8 cellular contexts compared by ENCODE assay signal in genomic region chr19:49512970-49513745, GRCh38. TPM values are rescaled to one million over a fixed set of nuclear protein-coding genes. Genes with fewer than 3 reads are reported as not detected.
DNase-seq lines count a peak whose midpoint lies in the region; ATAC-seq and TF ChIP-seq lines count a peak whose summit lies in the region.

No MANE protein-coding gene starts in this region.

- no peaks in the 10 kb centered on the region for H3K27me3 ChIP-seq in HUES64 (ENCODE audit: insufficient read depth, low read length)
- H3K27me3 ChIP-seq in WERI-Rb-1 (ENCODE audit: insufficient read depth, low read depth, severe bottlenecking): no peaks in the 10 kb centered on the region

- H3K4me3 Mint-ChIP-seq in CD14-positive monocyte: peak overlapping the region; percentile 96 to 98
- H3K4me3 Mint-ChIP-seq in natural killer cell treated with Interleukin-12 subunit alpha and Interleukin-12 subunit beta and Interleukin-15 and Interleukin-18, amount 100 ng/mL, for 72 hours: peak overlapping the region; percentile 82

- H3K36me3 ChIP-seq in HUES64 (ENCODE audit: insufficient read depth, low read length) (peaks cover 6% of the 10 kb centered on the region; the same call in 1 of the 2 replicates), WERI-Rb-1 (no peaks in the 10 kb centered on the region)

- WGBS in HUES64: 1% methylated on average over 50 of the region's 50 CpGs

- H3K9me3 ChIP-seq in HUES64 (ENCODE audit: insufficient read depth, low read depth, low read length) (no peaks in the 10 kb centered on the region), WERI-Rb-1 (ENCODE audit: severe bottlenecking) (no peaks in the 10 kb centered on the region)

- peaks cover 0 to 2% (median 0%) of the 10 kb centered on the region in 7 donors for H3K9me3 Mint-ChIP-seq in CD14-positive monocyte
- no peaks in the 10 kb centered on the region for H3K9me3 Mint-ChIP-seq in natural killer cell treated with Interleukin-12 subunit alpha and Interleukin-12 subunit beta and Interleukin-15 and Interleukin-18, amount 100 ng/mL, for 72 hours

- H3K4me3 ChIP-seq in HUES64 (ENCODE audit: low read length) (peak overlapping the region; percentile 88), WERI-Rb-1 (ENCODE audit: low read depth, low read length) (peak overlapping the region; percentile 82)

- peaks cover 4 to 8% (median 6%) of the 10 kb centered on the region in 3 donors for H3K27me3 Mint-ChIP-seq in CD14-positive monocyte (ENCODE audit: low read depth in 3 of 3)
- H3K27me3 Mint-ChIP-seq in natural killer cell treated with Interleukin-12 subunit alpha and Interleukin-12 subunit beta and Interleukin-15 and Interleukin-18, amount 100 ng/mL, for 72 hours: peaks cover 0 to 4% of the 10 kb centered on the region in 2 donors

- peaks cover 74% of the 10 kb centered on the region for H3K4me1 Mint-ChIP-seq in CD14-positive monocyte
- peaks cover 20 to 24% of the 10 kb centered on the region in 2 donors for H3K4me1 Mint-ChIP-seq in natural killer cell treated with Interleukin-12 subunit alpha and Interleukin-12 subunit beta and Interleukin-15 and Interleukin-18, amount 100 ng/mL, for 72 hours (ENCODE audit: low read depth in 2 of 2)

- no peak for DNase-seq in CD14-positive monocyte (ENCODE audit: low spot score)
- DNase-seq in WERI-Rb-1: peak; percentile 51
- DNase-seq in natural killer cell treated with Interleukin-12 subunit alpha and Interleukin-12 subunit beta and Interleukin-15 and Interleukin-18, amount 100 ng/mL, for 72 hours (ENCODE audit: low spot score): no peak
- DNase-seq in mucosa of gallbladder (ENCODE audit: low spot score): no peak
- DNase-seq in Ammon's horn (ENCODE audit: low spot score): no peak

- H3K9ac ChIP-seq in HUES64 (ENCODE audit: low read depth, low read length): peak overlapping the region; percentile 80

- peaks cover 16 to 29% of the 10 kb centered on the region in 2 donors for H3K36me3 Mint-ChIP-seq in CD14-positive monocyte
- H3K36me3 Mint-ChIP-seq in natural killer cell treated with Interleukin-12 subunit alpha and Interleukin-12 subunit beta and Interleukin-15 and Interleukin-18, amount 100 ng/mL, for 72 hours: no peaks in the 10 kb centered on the region

- H3K4me1 ChIP-seq in HUES64 (ENCODE audit: insufficient read depth, low read length): no peaks in the 10 kb centered on the region

- intact Hi-C loops in CD14-positive monocyte (cut with micrococcal nuclease): loop anchor here in 1 of 2 donors (2.0 kb wide), 1 partner anchor 14 kb away; no protein-coding TSS in a partner anchor

- TF ChIP-seq CTCF in CD14-positive monocyte (IDR thresholded peaks at IDR 0.05) (no peak), WERI-Rb-1 (IDR thresholded peaks at IDR 0.05; ENCODE audit: low read depth, low read length) (no peak)

- H3K27ac ChIP-seq in HUES64 (ENCODE audit: low read depth, low read length): peak overlapping the region; percentile 74; the same call in 1 of the 2 replicates
- H3K27ac ChIP-seq in WERI-Rb-1: peak overlapping the region; percentile 85

- peak overlapping the region; percentile 70 to 96 (median 95) for H3K27ac Mint-ChIP-seq in CD14-positive monocyte
- peak overlapping the region in 1 of 2 donors; percentile 56 for H3K27ac Mint-ChIP-seq in natural killer cell treated with Interleukin-12 subunit alpha and Interleukin-12 subunit beta and Interleukin-15 and Interleukin-18, amount 100 ng/mL, for 72 hours

- peak; percentile 53 for ATAC-seq in esophagus mucosa
- peak; percentile 58 to 65 for ATAC-seq in natural killer cell treated with Interleukin-12 subunit alpha and Interleukin-12 subunit beta and Interleukin-15 and Interleukin-18, amount 100 ng/mL, for 72 hours
- no peak for ATAC-seq in GM18520 (IDR thresholded peaks at IDR 0.05; ENCODE audit: unreplicated experiment)

RNA-seq across cellular contexts. Expression of gene FCGRT, which starts 0.7 kb away (rescaled TPM):
- 100 to 1,000 TPM; 720 to 930 TPM for polyA plus RNA-seq in CD14-positive monocyte
- polyA plus RNA-seq in HUES64 (2013, experiment 1 of 2): 14.3 TPM
- polyA plus RNA-seq in HUES64 (2013, experiment 2 of 2): 24.0 TPM
- 30.4 TPM for total RNA-seq in esophagus mucosa
- 1 to 10 TPM; 1.6 to 3.0 TPM for total RNA-seq in natural killer cell treated with Interleukin-12 subunit alpha and Interleukin-12 subunit beta and Interleukin-15 and Interleukin-18, amount 100 ng/mL, for 72 hours
- 320 TPM for total RNA-seq in mucosa of gallbladder

RNA-seq across cellular contexts. Expression of gene RCN3, which starts 14.6 kb away (rescaled TPM):
- polyA plus RNA-seq in CD14-positive monocyte: not detected
- polyA plus RNA-seq in HUES64 (2013, experiment 1 of 2): 3.3 TPM
- 3.6 TPM for polyA plus RNA-seq in HUES64 (2013, experiment 2 of 2)
- total RNA-seq in esophagus mucosa (1.8 TPM), mucosa of gallbladder (42.8 TPM)
- 1 to 10 TPM; 1.6 to 2.0 TPM for total RNA-seq in natural killer cell treated with Interleukin-12 subunit alpha and Interleukin-12 subunit beta and Interleukin-15 and Interleukin-18, amount 100 ng/mL, for 72 hours

RNA-seq across cellular contexts. Expression of gene RPS11, which starts 16.9 kb away (rescaled TPM):
- polyA plus RNA-seq in CD14-positive monocyte: 1,000 to 10,000 TPM; 1,103 to 1,481 TPM
- polyA plus RNA-seq in HUES64 (2013, experiment 1 of 2): 2,364 TPM
- 2,511 TPM for polyA plus RNA-seq in HUES64 (2013, experiment 2 of 2)
- total RNA-seq in esophagus mucosa: 1,446 TPM
- total RNA-seq in natural killer cell treated with Interleukin-12 subunit alpha and Interleukin-12 subunit beta and Interleukin-15 and Interleukin-18, amount 100 ng/mL, for 72 hours: 1,000 to 10,000 TPM; 1,165 to 1,334 TPM
- 1,395 TPM for total RNA-seq in mucosa of gallbladder

RNA-seq across cellular contexts. Expression of gene RPL13A, which starts 25.8 kb away (rescaled TPM):
- 100 to 1,000 TPM; 655 to 663 TPM for polyA plus RNA-seq in CD14-positive monocyte
- polyA plus RNA-seq in HUES64 (2013, experiment 1 of 2): 2,534 TPM
- 2,729 TPM for polyA plus RNA-seq in HUES64 (2013, experiment 2 of 2)
- total RNA-seq in esophagus mucosa: 2,820 TPM
- 1,000 to 10,000 TPM; 1,861 to 2,042 TPM for total RNA-seq in natural killer cell treated with Interleukin-12 subunit alpha and Interleukin-12 subunit beta and Interleukin-15 and Interleukin-18, amount 100 ng/mL, for 72 hours
- total RNA-seq in mucosa of gallbladder: 2,400 TPM

RNA-seq across cellular contexts. Expression of gene FLT3LG, which starts 39.1 kb away (rescaled TPM):
- polyA plus RNA-seq in CD14-positive monocyte: 1 to 10 TPM; 5.0 to 6.9 TPM
- 0.85 TPM for polyA plus RNA-seq in HUES64 (2013, experiment 1 of 2)
- 1.1 TPM for polyA plus RNA-seq in HUES64 (2013, experiment 2 of 2)
- total RNA-seq in esophagus mucosa (3.3 TPM), mucosa of gallbladder (10.2 TPM)
- 10 to 100 TPM; 33.5 to 80.4 TPM for total RNA-seq in natural killer cell treated with Interleukin-12 subunit alpha and Interleukin-12 subunit beta and Interleukin-15 and Interleukin-18, amount 100 ng/mL, for 72 hours

Comparison
In these comparisons a context has a peak if more than half of its experiments do, and no peak if none do; other contexts are left out.
1. RNA of gene FCGRT, which starts 0.7 kb away (total RNA-seq): 320 TPM in mucosa of gallbladder (single experiment); 30.4 TPM in esophagus mucosa (single experiment) and 1.6 to 3.0 TPM in natural killer cell treated with Interleukin-12 subunit alpha and Interleukin-12 subunit beta and Interleukin-15 and Interleukin-18, amount 100 ng/mL, for 72 hours; every median in the first group is over 10 times any median in the second.
2. RNA of gene RCN3, which starts 14.6 kb away (total RNA-seq): 42.8 TPM in mucosa of gallbladder (single experiment); 1.6 to 2.0 TPM in natural killer cell treated with Interleukin-12 subunit alpha and Interleukin-12 subunit beta and Interleukin-15 and Interleukin-18, amount 100 ng/mL, for 72 hours and 1.8 TPM in esophagus mucosa (single experiment); every median in the first group is over 10 times any median in the second.